Comparison of ENCODE assay signal across 26 cellular contexts in the genomic region with DNA sequence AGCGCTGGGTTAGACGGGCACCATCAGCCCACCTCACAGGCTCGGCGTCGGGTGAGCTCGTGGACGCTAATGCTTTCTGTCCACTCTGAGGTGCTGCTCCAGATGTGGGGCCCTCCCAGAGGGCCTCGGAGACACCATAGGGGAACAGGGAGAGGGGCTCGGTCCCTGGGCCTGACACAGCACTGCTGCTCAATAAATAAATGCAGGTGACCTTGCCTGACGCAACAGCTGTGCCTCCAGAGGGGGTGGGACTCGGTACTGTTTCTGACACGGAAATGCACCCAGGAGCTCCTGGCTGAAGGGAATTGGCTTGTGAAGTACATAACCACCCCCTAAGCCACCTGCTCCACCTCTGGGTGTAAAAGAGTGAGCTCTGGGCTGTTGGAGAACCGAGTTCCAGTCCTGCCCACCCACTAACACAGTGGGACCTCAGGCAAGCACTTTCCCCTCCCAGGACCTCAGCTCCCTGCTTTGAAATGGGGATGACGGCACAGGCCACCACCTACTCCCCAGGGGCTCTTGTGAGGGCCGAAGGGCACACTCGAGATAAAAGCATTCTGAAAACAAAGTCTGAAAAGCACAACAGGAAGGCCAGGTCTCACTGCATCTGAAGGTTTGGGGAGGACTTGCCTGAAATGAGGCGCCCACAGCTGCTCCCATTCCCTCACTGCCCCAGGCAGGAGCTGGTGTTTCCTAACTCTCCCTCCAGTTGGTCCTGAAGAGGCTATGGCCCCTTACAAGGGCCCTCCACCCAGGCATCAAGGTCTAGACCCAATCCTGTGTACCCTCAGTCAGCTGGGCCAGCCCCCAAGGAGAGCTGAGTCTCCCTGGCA. TPM values are rescaled to one million over a fixed set of nuclear protein-coding genes. Genes with fewer than 3 reads are reported as not detected.
"Had no signal": no experiment of that assay in that cellular context is flagged by ENCODE, and none has a peak within 500 bp of the region (broad histone marks: within the 10 kb centered on the region; RNA-seq: fewer than 3 reads in every experiment).

No MANE protein-coding gene starts in this region.

- H3K36me3 ChIP-seq: neutrophil, pancreas, thyroid gland, upper lobe of right lung had no signal

- H3K9me3 ChIP-seq: gastroesophageal sphincter, neutrophil, pancreas, psoas muscle, thyroid gland, upper lobe of right lung had no signal

- H3K27ac ChIP-seq: epithelial cell of prostate, gastroesophageal sphincter, neutrophil, pancreas, psoas muscle, thyroid gland, upper lobe of right lung had no signal

- H3K9me3 Mint-ChIP-seq: activated CD4-positive, alpha-beta memory T cell treated with anti-CD3 and anti-CD28 coated beads for 36 hours; activated naive CD8-positive, alpha-beta T cell treated with anti-CD3 and anti-CD28 coated beads, Interleukin-2, amount 50 U/mL, for 24 hours; memory B cell; natural killer cell treated with Interleukin-12 subunit alpha and Interleukin-12 subunit beta and Interleukin-15 and Interleukin-18, amount 100 ng/mL, for 72 hours; stimulated activated naive CD8-positive, alpha-beta T cell treated with anti-CD3 and anti-CD28 coated beads, Interleukin-15, Interleukin-2, amounts not matched to agents 100 ng/mL and 50 ng/mL, for 24 hours had no signal

- H3K4me3 Mint-ChIP-seq: activated CD4-positive, alpha-beta memory T cell treated with anti-CD3 and anti-CD28 coated beads for 36 hours; activated naive CD8-positive, alpha-beta T cell treated with anti-CD3 and anti-CD28 coated beads, Interleukin-2, amount 50 U/mL, for 24 hours; memory B cell; natural killer cell treated with Interleukin-12 subunit alpha and Interleukin-12 subunit beta and Interleukin-15 and Interleukin-18, amount 100 ng/mL, for 72 hours; stimulated activated naive CD8-positive, alpha-beta T cell treated with anti-CD3 and anti-CD28 coated beads, Interleukin-15, Interleukin-2, amounts not matched to agents 100 ng/mL and 50 ng/mL, for 24 hours had no signal

- H3K27ac Mint-ChIP-seq: activated CD4-positive, alpha-beta memory T cell treated with anti-CD3 and anti-CD28 coated beads for 36 hours; activated naive CD8-positive, alpha-beta T cell treated with anti-CD3 and anti-CD28 coated beads, Interleukin-2, amount 50 U/mL, for 24 hours; memory B cell; natural killer cell treated with Interleukin-12 subunit alpha and Interleukin-12 subunit beta and Interleukin-15 and Interleukin-18, amount 100 ng/mL, for 72 hours; stimulated activated naive CD8-positive, alpha-beta T cell treated with anti-CD3 and anti-CD28 coated beads, Interleukin-15, Interleukin-2, amounts not matched to agents 100 ng/mL and 50 ng/mL, for 24 hours had no signal

- H3K4me1 ChIP-seq: psoas muscle had no signal

- H3K27me3 ChIP-seq: pancreas, thyroid gland had no signal

- ATAC-seq: activated naive CD8-positive, alpha-beta T cell treated with anti-CD3 and anti-CD28 coated beads, Interleukin-2, amount 50 U/mL, for 24 hours; gastroesophageal sphincter; left colon; natural killer cell treated with Interleukin-12 subunit alpha and Interleukin-12 subunit beta and Interleukin-15 and Interleukin-18, amount 100 ng/mL, for 72 hours; pancreas; psoas muscle; right cardiac atrium; upper lobe of right lung had no signal

- H3K36me3 Mint-ChIP-seq: activated CD4-positive, alpha-beta memory T cell treated with anti-CD3 and anti-CD28 coated beads for 36 hours; memory B cell; natural killer cell treated with Interleukin-12 subunit alpha and Interleukin-12 subunit beta and Interleukin-15 and Interleukin-18, amount 100 ng/mL, for 72 hours had no signal

- H3K4me3 ChIP-seq: gastroesophageal sphincter, pancreas, psoas muscle, thyroid gland, upper lobe of right lung had no signal

- DNase-seq: activated CD4-positive, alpha-beta memory T cell treated with anti-CD3 and anti-CD28 coated beads for 36 hours; activated CD4-positive, alpha-beta T cell treated with anti-CD3 and anti-CD28 coated beads for 48 hours; activated CD4-positive, CD25-positive, alpha-beta regulatory T cell; activated gamma-delta T cell; activated naive CD4-positive, alpha-beta T cell treated with anti-CD3 and anti-CD28 coated beads, Interleukin-2, amount 50 U/mL, for 16 hours; activated naive CD8-positive, alpha-beta T cell treated with anti-CD3 and anti-CD28 coated beads, Interleukin-2, amount 50 U/mL, for 24 hours; cortex of kidney; head of caudate nucleus; left colon; psoas muscle; right cardiac atrium; stimulated activated CD4-positive, alpha-beta T cell treated with anti-CD3 and anti-CD28 coated beads, Interleukin-12 subunit alpha, Interleukin-12 subunit beta, amount 100 ng/mL, for 4 hours; stimulated activated CD4-positive, alpha-beta T cell treated with anti-CD3 and anti-CD28 coated beads, Interleukin-4, amount 100 ng/mL, for 4 hours; substantia nigra; thyroid gland; upper lobe of right lung had no signal

RNA-seq across cellular contexts. Expression of a gene that starts 6.7 kb away (rescaled TPM):
- polyA plus RNA-seq: keratinocyte had no signal

RNA-seq across cellular contexts. Expression of a gene that starts 37.1 kb away (rescaled TPM):
- total RNA-seq: activated CD4-positive, alpha-beta memory T cell treated with anti-CD3 and anti-CD28 coated beads for 36 hours; cerebellum; natural killer cell treated with Interleukin-12 subunit alpha and Interleukin-12 subunit beta and Interleukin-15 and Interleukin-18, amount 100 ng/mL, for 72 hours; skeletal muscle tissue had no signal
- polyA plus RNA-seq: keratinocyte had no signal

RNA-seq across cellular contexts. Expression of a gene that starts 58.0 kb away (rescaled TPM):
- total RNA-seq: activated CD4-positive, alpha-beta memory T cell treated with anti-CD3 and anti-CD28 coated beads for 36 hours; natural killer cell treated with Interleukin-12 subunit alpha and Interleukin-12 subunit beta and Interleukin-15 and Interleukin-18, amount 100 ng/mL, for 72 hours had no signal
- polyA plus RNA-seq: keratinocyte had no signal
